ENCODE assay signal across 16 cellular contexts in the genomic region with DNA sequence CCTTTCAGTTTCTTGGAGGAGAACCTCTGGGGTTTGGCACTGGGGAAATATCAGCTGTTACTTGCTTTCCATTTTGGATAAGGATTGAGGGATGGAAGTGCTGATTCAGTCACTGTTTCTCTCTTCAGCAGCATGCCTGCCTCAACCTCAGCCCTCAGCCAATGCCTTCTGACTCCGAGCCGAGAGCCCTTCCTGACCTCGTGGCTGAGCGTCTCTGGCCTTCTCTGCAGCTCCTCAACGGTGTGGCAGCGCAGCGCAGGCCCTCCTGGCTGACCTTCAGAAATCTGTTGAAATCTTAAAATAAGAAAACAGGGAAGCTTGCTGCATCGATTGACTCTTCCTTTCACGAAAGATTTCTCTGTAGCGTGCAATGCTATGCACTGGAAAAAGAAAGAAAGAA.
A peak's percentile ranks its signal among the peaks of the same experiment; 100 is the strongest.
DNase-seq lines count a peak whose midpoint lies in the region; ATAC-seq, FAIRE-seq and TF ChIP-seq lines count a peak whose summit lies in the region.
"Had no signal": no experiment of that assay in that cellular context is flagged by ENCODE, and none has a peak within 500 bp of the region (broad histone marks: within the 10 kb centered on the region; RNA-seq: fewer than 3 reads in every experiment).

No MANE protein-coding gene starts in this region.

- H3K36me3 Mint-ChIP-seq in GM23338 (ENCODE audit: low read depth) = peaks cover 5% of the 10 kb centered on the region; the same call in 2 of the 3 replicates
- H3K36me3 Mint-ChIP-seq: CD4-positive, CD25-positive, alpha-beta regulatory T cell had no signal

- H3K27me3 ChIP-seq in GM23338 (ENCODE audit: insufficient read depth) = no peaks in the 10 kb centered on the region
- no peaks in the 10 kb centered on the region for H3K27me3 ChIP-seq in fibroblast of lung (ENCODE audit: control insufficient read depth, insufficient read depth, low read length)
- no peaks in the 10 kb centered on the region for H3K27me3 ChIP-seq in neuronal stem cell (ENCODE audit: control insufficient read depth in 3 of 3, insufficient read depth in 3 of 3, low read depth in 1 of 3, low read length in 3 of 3)
- no peaks in the 10 kb centered on the region for H3K27me3 ChIP-seq in upper lobe of right lung
- H3K27me3 ChIP-seq in dorsolateral prefrontal cortex = peaks cover 0 to 8% (median 0%) of the 10 kb centered on the region in 45 donors
- H3K27me3 ChIP-seq in WERI-Rb-1 (ENCODE audit: insufficient read depth, low read depth, severe bottlenecking) = peaks cover 81% of the 10 kb centered on the region
- H3K27me3 ChIP-seq: BLaER1 treated with 17β-estradiol and CSF1 and Interleukin-3, amounts not matched to agents 10 nM and 100 nM had no signal

- H3K27ac ChIP-seq in GM23338 (ENCODE audit: low read depth) (no peak overlapping the region), fibroblast of lung (ENCODE audit: insufficient read depth, low read length) (no peak overlapping the region), neuronal stem cell (replicated peaks; ENCODE audit: low read length) (no peak overlapping the region), upper lobe of right lung (no peak overlapping the region), dorsolateral prefrontal cortex (no peak overlapping the region), WERI-Rb-1 (no peak overlapping the region)
- H3K27ac ChIP-seq: BLaER1 treated with 17β-estradiol and CSF1 and Interleukin-3, amounts not matched to agents 10 nM and 100 nM; HL-60 had no signal

- H2AFZ ChIP-seq in GM23338 = peak overlapping the region; percentile 66
- peak overlapping the region; percentile 73 for H2AFZ ChIP-seq in fibroblast of lung (ENCODE audit: low read length)
- H2AFZ ChIP-seq in neuronal stem cell (ENCODE audit: low read length) = peak overlapping the region; percentile 33

- no peaks in the 10 kb centered on the region for H3K36me3 ChIP-seq in GM23338 (ENCODE audit: insufficient read depth)
- no peaks in the 10 kb centered on the region for H3K36me3 ChIP-seq in fibroblast of lung (ENCODE audit: control insufficient read depth, insufficient read depth, low read length)
- no peaks in the 10 kb centered on the region for H3K36me3 ChIP-seq in neuronal stem cell (replicated peaks in 1 of 2; ENCODE audit: control insufficient read depth in 2 of 2, insufficient read depth in 2 of 2, low read length in 2 of 2)
- no peaks in the 10 kb centered on the region for H3K36me3 ChIP-seq in upper lobe of right lung
- no peaks in the 10 kb centered on the region for H3K36me3 ChIP-seq in WERI-Rb-1
- H3K36me3 ChIP-seq: BLaER1 treated with 17β-estradiol and CSF1 and Interleukin-3, amounts not matched to agents 10 nM and 100 nM; HAP-1 had no signal

- H3K27me3 Mint-ChIP-seq in GM23338 (ENCODE audit: insufficient read depth, low read depth, poor library complexity) = peaks cover 3% of the 10 kb centered on the region
- H3K27me3 Mint-ChIP-seq: CD4-positive, CD25-positive, alpha-beta regulatory T cell had no signal

- intact Hi-C loops in upper lobe of right lung (cut with DNase I) (no loop called here), dorsolateral prefrontal cortex (cut with DNase I) (no loop called here)

- H3K23ac ChIP-seq in neuronal stem cell (ENCODE audit: low read depth, low read length, poor library complexity) = no peak overlapping the region

- no peak overlapping the region for H4K8ac ChIP-seq in neuronal stem cell (ENCODE audit: low read depth, low read length)

- H3K27ac Mint-ChIP-seq in GM23338 = no peak overlapping the region
- H3K27ac Mint-ChIP-seq: CD4-positive, CD25-positive, alpha-beta regulatory T cell had no signal

- H3K18ac ChIP-seq in neuronal stem cell (ENCODE audit: low read length) = peak overlapping the region; percentile 11

- DNase-seq in GM23338 (ENCODE audit: low spot score) = no peak
- DNase-seq in fibroblast of lung (ENCODE audit: low read depth in 2 of 2) = no peak
- DNase-seq in neuronal stem cell (ENCODE audit: low spot score) = no peak
- DNase-seq in upper lobe of right lung = no peak
- no peak for DNase-seq in frontal cortex (ENCODE audit: low spot score in 2 of 2)
- DNase-seq in dorsolateral prefrontal cortex = no peak
- no peak for DNase-seq in WERI-Rb-1
- DNase-seq: 8988T; CD4-positive, CD25-positive, alpha-beta regulatory T cell; DMS53; GF-D8 had no signal

- no peak overlapping the region for H2BK15ac ChIP-seq in neuronal stem cell (ENCODE audit: low read length)

- no peak overlapping the region for H3K4me3 Mint-ChIP-seq in GM23338
- H3K4me3 Mint-ChIP-seq: CD4-positive, CD25-positive, alpha-beta regulatory T cell had no signal

- H3K79me2 ChIP-seq in GM23338 (replicated peaks; ENCODE audit: insufficient read depth) (no peaks in the 10 kb centered on the region), fibroblast of lung (ENCODE audit: control insufficient read depth, insufficient read depth, low read length) (no peaks in the 10 kb centered on the region)

- no peak overlapping the region for H2AK5ac ChIP-seq in neuronal stem cell (ENCODE audit: low read depth, low read length)

- no peak overlapping the region for H4K91ac ChIP-seq in neuronal stem cell (ENCODE audit: low read depth, low read length, poor library complexity)

- no peaks in the 10 kb centered on the region for H3K4me1 ChIP-seq in GM23338 (ENCODE audit: insufficient read depth)
- no peaks in the 10 kb centered on the region for H3K4me1 ChIP-seq in fibroblast of lung (ENCODE audit: control insufficient read depth, extremely low read depth, insufficient read depth, low read length)
- no peaks in the 10 kb centered on the region for H3K4me1 ChIP-seq in neuronal stem cell (ENCODE audit: control insufficient read depth in 2 of 2, insufficient read depth in 1 of 2, low read depth in 1 of 2, low read length in 2 of 2)
- no peaks in the 10 kb centered on the region for H3K4me1 ChIP-seq in upper lobe of right lung
- H3K4me1 ChIP-seq: HAP-1 had no signal

- no peaks in the 10 kb centered on the region for H3K79me1 ChIP-seq in neuronal stem cell (ENCODE audit: low read depth, low read length)

- H3K9me3 Mint-ChIP-seq in GM23338 = peaks cover 17% of the 10 kb centered on the region

- H2BK5ac ChIP-seq in neuronal stem cell (ENCODE audit: low read length) = no peak overlapping the region

- no peak overlapping the region for H2BK120ac ChIP-seq in neuronal stem cell (ENCODE audit: low read depth, low read length)

- H4K20me1 ChIP-seq in GM23338 (replicated peaks; ENCODE audit: insufficient read depth) (no peaks in the 10 kb centered on the region), fibroblast of lung (ENCODE audit: control insufficient read depth, extremely low read depth, insufficient read depth, low read length) (no peaks in the 10 kb centered on the region)
- H4K20me1 ChIP-seq: BLaER1 treated with 17β-estradiol and CSF1 and Interleukin-3, amounts not matched to agents 10 nM and 100 nM had no signal

- no peaks in the 10 kb centered on the region for H3K9me2 ChIP-seq in GM23338 (ENCODE audit: insufficient read depth)

- ATAC-seq in GM23338 = no peak
- ATAC-seq in upper lobe of right lung = peak; percentile 27

- TF ChIP-seq CTCF in GM23338 (conservative IDR thresholded peaks at IDR 0.05; ENCODE audit: low read depth in 2 of 2) (no peak), fibroblast of lung (conservative IDR thresholded peaks at IDR 0.05 in 1 of 2, IDR thresholded peaks at IDR 0.05 in 1 of 2; ENCODE audit: low read depth in 1 of 2, low read length in 2 of 2) (no peak), upper lobe of right lung (IDR thresholded peaks at IDR 0.05) (no peak), dorsolateral prefrontal cortex (IDR thresholded peaks at IDR 0.05 in 54 of 56, conservative IDR thresholded peaks at IDR 0.05 in 2 of 56; ENCODE audit: low read depth in 1 of 56, partially characterized antibody in 56 of 56) (no peak), WERI-Rb-1 (IDR thresholded peaks at IDR 0.05; ENCODE audit: low read depth, low read length) (no peak)

- H3K4ac ChIP-seq in neuronal stem cell (ENCODE audit: low read length) = no peak overlapping the region

- H3K4me1 Mint-ChIP-seq in GM23338 = no peaks in the 10 kb centered on the region
- H3K4me1 Mint-ChIP-seq: CD4-positive, CD25-positive, alpha-beta regulatory T cell had no signal

- H3K4me2 ChIP-seq in GM23338 = no peak overlapping the region
- peak overlapping the region; percentile 7 for H3K4me2 ChIP-seq in fibroblast of lung (ENCODE audit: extremely low read depth, insufficient read depth, low read length)
- H3K4me2 ChIP-seq in neuronal stem cell (ENCODE audit: insufficient read depth, low read length, poor library complexity, severe bottlenecking) = no peak overlapping the region
- H3K4me2 ChIP-seq: BLaER1 treated with 17β-estradiol and CSF1 and Interleukin-3, amounts not matched to agents 10 nM and 100 nM had no signal

- FAIRE-seq in frontal cortex (lab: Jason Lieb, UNC) = no peak
- FAIRE-seq: GM18507, H1 had no signal

- no CpG with 5 or more reads among the region's 10 CpGs for WGBS in neuronal stem cell (ENCODE audit: extremely low coverage in 2 of 2, insufficient read length in 2 of 2, insufficient replicate concordance in 1 of 2), 2 donors

- no peaks in the 10 kb centered on the region for H3F3A ChIP-seq in GM23338 (replicated peaks; ENCODE audit: low read depth)

- H3K9me3 ChIP-seq in fibroblast of lung (ENCODE audit: control insufficient read depth, insufficient read depth, low read depth, low read length) (no peaks in the 10 kb centered on the region), neuronal stem cell (replicated peaks in 1 of 2; ENCODE audit: control insufficient read depth in 2 of 2, insufficient read depth in 1 of 2, low read depth in 1 of 2, low read length in 2 of 2) (peaks cover 0 to 3% of the 10 kb centered on the region in 2 donors), upper lobe of right lung (no peaks in the 10 kb centered on the region), WERI-Rb-1 (ENCODE audit: severe bottlenecking) (peaks cover 3% of the 10 kb centered on the region)
- H3K9me3 ChIP-seq: HAP-1 had no signal

- H3K9ac ChIP-seq in fibroblast of lung (ENCODE audit: insufficient read depth, low read length) (no peak overlapping the region), neuronal stem cell (ENCODE audit: low read depth, low read length, poor library complexity) (no peak overlapping the region)
- H3K9ac ChIP-seq: BLaER1 treated with 17β-estradiol and CSF1 and Interleukin-3, amounts not matched to agents 10 nM and 100 nM had no signal

- H3K14ac ChIP-seq in neuronal stem cell (ENCODE audit: low read length) = no peak overlapping the region

- H3K4me3 ChIP-seq in GM23338 = no peak overlapping the region
- no peak overlapping the region for H3K4me3 ChIP-seq in fibroblast of lung (replicated peaks in 1 of 4; ENCODE audit: control extremely low read depth in 1 of 4, insufficient read depth in 1 of 4, low read depth in 3 of 4, low read length in 4 of 4)
- no peak overlapping the region for H3K4me3 ChIP-seq in neuronal stem cell (ENCODE audit: low read length in 2 of 2)
- H3K4me3 ChIP-seq in upper lobe of right lung = no peak overlapping the region
- no peak overlapping the region for H3K4me3 ChIP-seq in dorsolateral prefrontal cortex
- H3K4me3 ChIP-seq in WERI-Rb-1 (ENCODE audit: low read depth, low read length) = no peak overlapping the region
- H3K4me3 ChIP-seq: BLaER1 treated with 17β-estradiol and CSF1 and Interleukin-3, amounts not matched to agents 10 nM and 100 nM; HAP-1 had no signal

- H2BK12ac ChIP-seq in neuronal stem cell (ENCODE audit: low read length) = no peak overlapping the region

TF ChIP-seq in GM23338, 12 proteins besides CTCF, POLR2A, EP300 and RAD21 (continues in another document):
- TF ChIP-seq CREB1 (CRISPR knock-in tag; IDR thresholded peaks at IDR 0.05; ENCODE audit: low read depth) = no peak
- TF ChIP-seq ZNF114 (CRISPR knock-in tag; IDR thresholded peaks at IDR 0.05) = no peak
